In the genomic region with DNA sequence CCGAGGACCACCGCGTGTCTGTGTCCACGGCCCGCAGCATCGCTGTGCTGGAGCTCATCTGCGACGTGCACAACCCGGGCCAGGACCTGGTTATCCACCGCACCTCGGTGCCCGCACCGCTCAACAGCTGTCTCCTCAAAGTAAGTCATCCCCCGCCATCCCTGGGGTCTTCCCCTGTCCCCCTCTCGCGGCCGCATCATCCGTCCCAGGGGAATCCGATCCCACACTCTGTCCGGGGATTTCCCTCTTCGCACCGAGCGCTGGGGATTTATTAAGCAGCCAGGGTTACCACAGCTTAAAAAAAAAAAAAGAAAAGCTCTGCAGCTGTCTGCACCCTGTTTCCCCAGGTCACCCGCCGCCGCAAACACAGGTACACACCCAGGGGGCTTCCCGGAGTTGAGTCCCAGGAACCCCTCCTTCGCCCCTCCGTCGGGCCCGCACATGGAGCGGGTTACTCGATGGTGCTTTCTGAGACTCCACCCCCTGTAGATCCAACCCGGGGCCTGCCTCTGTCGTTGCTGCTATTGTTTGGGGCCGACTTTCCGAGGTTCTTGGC, we compare ENCODE assay signal across 8 cellular contexts. TPM values are rescaled to one million over a fixed set of nuclear protein-coding genes. Genes with fewer than 3 reads are reported as not detected.
DNase-seq lines count a peak whose midpoint lies in the region; ATAC-seq and TF ChIP-seq lines count a peak whose summit lies in the region.

No MANE protein-coding gene starts in this region.

- H3K27ac ChIP-seq in Panc1 (ENCODE audit: low read length): peak overlapping the region; percentile 92

- POLR2A ChIA-PET in Panc1 (lab: Charles Lee): no interaction called here

- H3K27me3 ChIP-seq in Panc1 (ENCODE audit: control insufficient read depth, insufficient read depth, low read length): no peaks in the 10 kb centered on the region

- intact Hi-C loops in Panc1 (cut with micrococcal nuclease; ENCODE audit: unreplicated experiment) (loop anchor here (10.0 kb wide), 1 partner anchor 134 kb away; no protein-coding TSS in a partner anchor), sciatic nerve (cut with DNase I) (no loop called here)

- no TSS peak for BruUV-seq in Panc1 (replicated peaks; lab: Mats Ljungman, UMichigan)

- CTCF ChIA-PET in Panc1 (lab: Charles Lee): no interaction called here

- DNase-seq in NCI-H1436 (lab: John Stamatoyannopoulos, UW) (peak; percentile 21), NCI-H1436 treated with DMSO at 0.1 percent for 48 hours (lab: John Stamatoyannopoulos, UW) (no peak), Panc1 (ENCODE audit: low read depth, low spot score) (no peak), glomerular visceral epithelial cell (ENCODE audit: extremely low spot score) (peak; percentile 34), sciatic nerve (ENCODE audit: low spot score) (no peak), NCI-H446 (lab: John Stamatoyannopoulos, UW) (no peak)
- peak; percentile 84 for DNase-seq in activated effector memory CD4-positive, alpha-beta T cell treated with anti-CD3 and anti-CD28 coated beads, Interleukin-2, amount 50 U/mL, for 16 hours

- peaks cover 13% of the 10 kb centered on the region for H3K4me1 ChIP-seq in Panc1 (ENCODE audit: control insufficient read depth, insufficient read depth, low read length)

- H3K36me3 ChIP-seq in Panc1 (ENCODE audit: control insufficient read depth, insufficient read depth, low read length): no peaks in the 10 kb centered on the region; the same call in 1 of the 2 replicates

- in situ Hi-C loops in Panc1 (cut with HindIII; ENCODE audit: low pct_unique_long_range_greater_than_20kb, low sequenced_read_pairs): no loop called here

- peak overlapping the region; percentile 71 to 83 for H3K4me3 ChIP-seq in Panc1 (ENCODE audit: low read depth in 2 of 2, low read length in 2 of 2)

- TF ChIP-seq CTCF in Panc1 (IDR thresholded peaks at IDR 0.05): no peak

- peak; percentile 30 for ATAC-seq in HG02970 (IDR thresholded peaks at IDR 0.05; ENCODE audit: low FRiP score, unreplicated experiment)
- ATAC-seq in Panc1: peak; percentile 50
- ATAC-seq in sciatic nerve: peak; percentile 14

- no peaks in the 10 kb centered on the region for H3K9me3 ChIP-seq in Panc1 (ENCODE audit: control insufficient read depth, insufficient read depth, low read depth, low read length)

RNA-seq across cellular contexts. Expression of gene GTF3C4, which starts 0.6 kb away (rescaled TPM):
- total RNA-seq in Panc1 (2021; ENCODE audit: unreplicated experiment): 25.1 TPM
- 13.6 TPM for polyA plus RNA-seq in Panc1 (2012; ENCODE audit: insufficient read length)
- total RNA-seq in sciatic nerve: 14.4 TPM

RNA-seq across cellular contexts. Expression of gene DDX31, which starts 1.1 kb away (rescaled TPM):
- total RNA-seq in Panc1 (2021; ENCODE audit: unreplicated experiment) (17.5 TPM), sciatic nerve (15.1 TPM)
- polyA plus RNA-seq in Panc1 (2012; ENCODE audit: insufficient read length): 12.8 TPM

Comparison
In these comparisons a context has a peak if more than half of its experiments do, and no peak if none do; other contexts are left out.
1. DNase-seq: peak in NCI-H1436 (single experiment), activated effector memory CD4-positive, alpha-beta T cell treated with anti-CD3 and anti-CD28 coated beads, Interleukin-2, amount 50 U/mL, for 16 hours (single experiment) and glomerular visceral epithelial cell (single experiment); none in NCI-H1436 treated with DMSO at 0.1 percent for 48 hours (single experiment), Panc1 (single experiment), sciatic nerve (single experiment) and NCI-H446 (0 of 2).
2. Peak in every context shown above with its lines, with median percentiles within 50 percentile points of each other: ATAC-seq.